Comparison of ENCODE assay signal across 14 cellular contexts in the genomic region with DNA sequence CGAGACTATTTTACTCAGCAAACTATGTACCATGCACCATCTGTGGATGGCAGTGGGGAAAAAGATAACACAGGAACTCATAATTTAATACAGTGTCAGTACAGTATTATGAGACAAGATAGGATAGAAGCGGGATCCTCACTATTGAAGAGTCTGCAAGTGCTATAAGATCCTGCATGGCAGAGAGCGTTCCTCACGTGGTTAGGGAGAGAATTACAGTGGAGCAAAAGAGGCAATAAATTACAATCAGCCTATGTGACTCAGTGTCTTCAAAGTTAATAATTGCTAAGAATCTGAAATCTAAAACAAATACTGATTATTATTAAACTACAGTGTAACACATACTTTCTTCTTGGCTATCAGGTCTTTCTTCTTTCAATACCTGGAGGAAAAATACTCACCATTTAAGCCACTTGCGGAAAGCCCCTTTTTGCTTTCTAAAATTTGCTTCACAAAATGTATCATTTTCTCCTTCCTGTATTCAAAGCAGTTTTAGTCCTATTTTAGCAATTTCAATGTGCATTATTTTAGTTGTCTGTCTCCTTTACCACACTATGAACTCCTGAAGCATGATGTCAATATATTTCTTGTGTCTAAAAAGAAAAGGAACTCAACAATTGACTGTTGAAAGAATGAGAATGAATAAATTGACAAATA.
DNase-seq lines count a peak whose midpoint lies in the region; ATAC-seq, FAIRE-seq and TF ChIP-seq lines count a peak whose summit lies in the region.
"Had no signal": no experiment of that assay in that cellular context is flagged by ENCODE, and none has a peak within 500 bp of the region (broad histone marks: within the 10 kb centered on the region; RNA-seq: fewer than 3 reads in every experiment).

No MANE protein-coding gene starts in this region.

- TF ChIP-seq CTCF in GM23338 (conservative IDR thresholded peaks at IDR 0.05; ENCODE audit: low read depth in 2 of 2) = peak in 1 of 2 experiments; percentile 25; a peak in 2 of 4 replicates

- no peak overlapping the region for H3K27ac ChIP-seq in GM23338 (ENCODE audit: low read depth)
- H3K27ac ChIP-seq: sigmoid colon, thyroid gland had no signal

- no peak overlapping the region for H3K4me2 ChIP-seq in GM23338

- H3K4me1 Mint-ChIP-seq in GM23338 = no peaks in the 10 kb centered on the region
- H3K4me1 Mint-ChIP-seq in activated naive CD4-positive, alpha-beta T cell treated with anti-CD3 and anti-CD28 coated beads, Interleukin-2, amount 10 ng/mL, durations not matched to agents 7 days and 5 days = no peaks in the 10 kb centered on the region
- H3K4me1 Mint-ChIP-seq: immature natural killer cell had no signal

- no peak for TF ChIP-seq POLR2A in GM12891 (IDR thresholded peaks at IDR 0.05; ENCODE audit: low read depth, low read length)

- peaks cover 3% of the 10 kb centered on the region; the same call in 1 of the 3 replicates for H3K9me3 Mint-ChIP-seq in GM23338
- peaks cover 4% of the 10 kb centered on the region for H3K9me3 Mint-ChIP-seq in activated naive CD4-positive, alpha-beta T cell treated with anti-CD3 and anti-CD28 coated beads, Interleukin-2, amount 10 ng/mL, durations not matched to agents 7 days and 5 days

- H2AFZ ChIP-seq in GM23338 = no peak overlapping the region

- no peaks in the 10 kb centered on the region for H3K27me3 ChIP-seq in GM23338 (ENCODE audit: insufficient read depth)
- H3K27me3 ChIP-seq: sigmoid colon, thyroid gland had no signal

- H3K27me3 Mint-ChIP-seq in GM23338 (ENCODE audit: insufficient read depth, low read depth, poor library complexity) = no peaks in the 10 kb centered on the region
- no peaks in the 10 kb centered on the region for H3K27me3 Mint-ChIP-seq in activated naive CD4-positive, alpha-beta T cell treated with anti-CD3 and anti-CD28 coated beads, Interleukin-2, amount 10 ng/mL, durations not matched to agents 7 days and 5 days

- H3K9me2 ChIP-seq in GM23338 (ENCODE audit: insufficient read depth) = no peaks in the 10 kb centered on the region

- CTCF ChIA-PET in activated naive CD4-positive, alpha-beta T cell treated with anti-CD3 and anti-CD28 coated beads, Interleukin-2, amount 10 ng/mL, durations not matched to agents 7 days and 5 days (lab: Charles Lee) = no interaction called here

- peaks cover 3% of the 10 kb centered on the region; the same call in 1 of the 3 replicates for H3K36me3 Mint-ChIP-seq in GM23338 (ENCODE audit: low read depth)
- no peaks in the 10 kb centered on the region for H3K36me3 Mint-ChIP-seq in activated naive CD4-positive, alpha-beta T cell treated with anti-CD3 and anti-CD28 coated beads, Interleukin-2, amount 10 ng/mL, durations not matched to agents 7 days and 5 days
- H3K36me3 Mint-ChIP-seq: immature natural killer cell had no signal

- no peak overlapping the region for H3K4me3 ChIP-seq in GM23338
- H3K4me3 ChIP-seq: sigmoid colon, thyroid gland had no signal

- DNase-seq in ACHN (peak; percentile 5), GM23338 (ENCODE audit: low spot score) (peak; percentile 10), GM12891 (ENCODE audit: insufficient read length, low spot score) (no peak), OCI-M2 (lab: John Stamatoyannopoulos, UW; ENCODE audit: unreplicated experiment) (no peak)
- DNase-seq in activated naive CD4-positive, alpha-beta T cell treated with anti-CD3 and anti-CD28 coated beads, Interleukin-2, amount 10 ng/mL, durations not matched to agents 7 days and 5 days = no peak
- no peak for DNase-seq in activated effector memory CD4-positive, alpha-beta T cell treated with anti-CD3 and anti-CD28 coated beads, Interleukin-2, amount 50 U/mL, for 16 hours
- DNase-seq: DND-41, immature natural killer cell, NCI-H345, sigmoid colon, thyroid gland had no signal

- ATAC-seq in GM18867 (IDR thresholded peaks at IDR 0.05; ENCODE audit: unreplicated experiment) (peak; percentile 70), GM23338 (no peak; the same call in 2 of the 3 replicates), HG03469 (IDR thresholded peaks at IDR 0.05; ENCODE audit: unreplicated experiment) (peak; percentile 55)

- no peaks in the 10 kb centered on the region for H3F3A ChIP-seq in GM23338 (replicated peaks; ENCODE audit: low read depth)

- H4K20me1 ChIP-seq in GM23338 (replicated peaks; ENCODE audit: insufficient read depth) = no peaks in the 10 kb centered on the region

- FAIRE-seq in GM12891 (lab: Jason Lieb, UNC) = no peak
- FAIRE-seq: colon had no signal

- peaks cover 5% of the 10 kb centered on the region; the same call in 1 of the 2 replicates for H3K36me3 ChIP-seq in GM23338 (ENCODE audit: insufficient read depth)
- H3K36me3 ChIP-seq: sigmoid colon, thyroid gland had no signal

- in situ Hi-C loops in ACHN (cut with HindIII; ENCODE audit: low pct_ligation_motif_present, low pct_unique_long_range_greater_than_20kb, low sequenced_read_pairs) = no loop called here

- no peak overlapping the region for H3K27ac Mint-ChIP-seq in GM23338
- no peak overlapping the region for H3K27ac Mint-ChIP-seq in activated naive CD4-positive, alpha-beta T cell treated with anti-CD3 and anti-CD28 coated beads, Interleukin-2, amount 10 ng/mL, durations not matched to agents 7 days and 5 days
- H3K27ac Mint-ChIP-seq: immature natural killer cell had no signal

- no peaks in the 10 kb centered on the region for H3K79me2 ChIP-seq in GM23338 (replicated peaks; ENCODE audit: insufficient read depth)

- no peaks in the 10 kb centered on the region for H3K4me1 ChIP-seq in GM23338 (ENCODE audit: insufficient read depth)
- H3K4me1 ChIP-seq: sigmoid colon, thyroid gland had no signal

- no peak overlapping the region for H3K4me3 Mint-ChIP-seq in GM23338
- H3K4me3 Mint-ChIP-seq in activated naive CD4-positive, alpha-beta T cell treated with anti-CD3 and anti-CD28 coated beads, Interleukin-2, amount 10 ng/mL, durations not matched to agents 7 days and 5 days = no peak overlapping the region
- H3K4me3 Mint-ChIP-seq: immature natural killer cell had no signal

TF ChIP-seq in GM23338, 12 proteins besides CTCF, POLR2A, EP300 and RAD21:
- TF ChIP-seq POLR2AphosphoS5 (IDR thresholded peaks at IDR 0.05; ENCODE audit: low read depth) = no peak
- TF ChIP-seq STAT1 (IDR thresholded peaks at IDR 0.05; ENCODE audit: unreplicated experiment) = no peak
- no peak for TF ChIP-seq ZNF331 (CRISPR knock-in tag; IDR thresholded peaks at IDR 0.05; ENCODE audit: low read depth)
- no peak for TF ChIP-seq EZH2phosphoT487 (IDR thresholded peaks at IDR 0.05; ENCODE audit: unreplicated experiment)
- TF ChIP-seq EZH2 (IDR thresholded peaks at IDR 0.05; ENCODE audit: low read depth, unreplicated experiment) = no peak
- no peak for TF ChIP-seq JUNB (IDR thresholded peaks at IDR 0.05; ENCODE audit: unreplicated experiment)
- no peak for TF ChIP-seq NANOG (IDR thresholded peaks at IDR 0.05; ENCODE audit: borderline replicate concordance)
- TF ChIP-seq ZNF114 (CRISPR knock-in tag; IDR thresholded peaks at IDR 0.05) = no peak

TF ChIP-seq in GM12891, 5 proteins besides CTCF, POLR2A, EP300 and RAD21:
- no peak for TF ChIP-seq POLR2AphosphoS5 (IDR thresholded peaks at IDR 0.05; ENCODE audit: low read depth, low read length)
- no peak for TF ChIP-seq TAF1 (IDR thresholded peaks at IDR 0.05; ENCODE audit: low read depth, low read length)
- TF ChIP-seq POU2F2 (IDR thresholded peaks at IDR 0.05; ENCODE audit: low read depth, low read length) = no peak
- no peak for TF ChIP-seq SPI1 (IDR thresholded peaks at IDR 0.05; ENCODE audit: low read depth, low read length)
- TF ChIP-seq PAX5 (IDR thresholded peaks at IDR 0.05; ENCODE audit: insufficient read depth, low read length, severe bottlenecking) = no peak
TF ChIP-seq in GM12891: peak in this region for 0.

Comparison
In these comparisons a context has a peak if more than half of its experiments do, and no peak if none do; other contexts are left out.
1. DNase-seq: peak in ACHN (single experiment) and GM23338 (single experiment); none in activated naive CD4-positive, alpha-beta T cell treated with anti-CD3 and anti-CD28 coated beads, Interleukin-2, amount 10 ng/mL, durations not matched to agents 7 days and 5 days (single experiment), GM12891 (single experiment), OCI-M2 (single experiment) and activated effector memory CD4-positive, alpha-beta T cell treated with anti-CD3 and anti-CD28 coated beads, Interleukin-2, amount 50 U/mL, for 16 hours (single experiment).